11 cellular contexts compared by ENCODE assay signal in the genomic region with DNA sequence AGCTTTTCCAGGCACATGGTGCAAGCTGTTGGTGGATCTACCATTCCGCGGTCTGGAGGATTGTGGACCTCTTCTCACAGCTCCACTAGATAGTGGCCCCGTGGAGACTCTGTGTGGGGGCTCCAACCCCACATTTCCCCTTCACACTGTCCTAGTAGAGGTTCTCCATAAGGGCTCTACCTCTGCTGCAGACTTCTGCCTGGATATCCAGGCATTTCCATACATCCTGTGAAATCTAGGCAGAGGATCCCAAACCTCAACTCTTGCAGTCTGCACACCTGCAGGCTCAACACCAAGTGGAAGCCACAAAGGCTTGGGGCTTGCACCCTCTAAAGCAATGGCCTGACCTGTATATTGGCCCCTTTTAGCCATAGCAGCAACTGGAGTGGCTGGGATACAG.
"Had no signal": no experiment of that assay in that cellular context is flagged by ENCODE, and none has a peak within 500 bp of the region (broad histone marks: within the 10 kb centered on the region; RNA-seq: fewer than 3 reads in every experiment).

No MANE protein-coding gene starts in this region.

- H3K36me3 ChIP-seq: HAP-1 had no signal

- H3K9ac ChIP-seq: GM23248 had no signal

- H3K4me1 Mint-ChIP-seq: GM23338 had no signal

- H3K4me2 ChIP-seq: GM23338 had no signal

- H3K4me3 Mint-ChIP-seq: GM23338, H9, HFFc6 had no signal

- FAIRE-seq: H1, H54 had no signal

- H3K27ac ChIP-seq: GM23248 had no signal

- H3K4me3 ChIP-seq: GM23248, GM23338, HAP-1 had no signal

- H2AFZ ChIP-seq: GM23248, GM23338 had no signal

- DNase-seq: GM23248, GOT3, H7, H9, HCEC 1CT, HFFc6 had no signal

- H3K27ac Mint-ChIP-seq: GM23338, HFFc6 had no signal

- H3K4me1 ChIP-seq: HAP-1 had no signal

- ATAC-seq: GM23338, HCT116 had no signal

- H3K9me3 Mint-ChIP-seq: HFFc6 had no signal
